In the genomic region with DNA sequence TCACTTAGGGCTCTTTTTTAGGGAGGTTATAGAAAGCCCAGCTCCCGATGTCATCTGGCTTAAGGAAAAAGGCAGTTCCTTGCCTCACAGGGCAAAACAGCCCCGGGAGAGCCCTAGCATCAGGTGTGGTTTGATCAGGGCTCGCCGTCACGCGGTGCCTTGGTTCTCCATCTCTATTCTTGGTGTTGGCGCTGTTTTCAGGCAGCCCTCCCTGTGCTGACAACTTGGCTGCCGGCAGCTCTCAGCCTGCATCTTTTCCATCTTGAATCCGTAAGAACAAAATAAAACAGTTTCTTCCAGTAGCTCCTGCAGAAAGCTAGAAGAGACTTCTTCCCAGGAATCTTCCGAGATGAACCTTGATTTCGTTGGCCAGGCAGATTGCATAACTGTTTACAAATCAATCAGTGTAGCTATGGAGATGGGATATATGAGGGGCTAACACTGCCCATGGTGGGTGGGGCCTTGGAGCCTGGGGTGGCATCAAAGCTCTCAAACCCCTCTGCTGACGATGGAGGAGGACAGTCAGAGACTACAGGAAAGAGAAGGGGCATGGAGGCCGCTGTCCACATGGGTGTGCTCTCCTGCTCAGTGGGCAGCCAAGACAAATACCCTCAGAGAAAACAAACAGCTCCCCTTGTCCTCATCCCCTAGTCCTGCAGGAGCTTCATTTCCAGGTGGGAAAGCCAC, we compare ENCODE assay signal across 23 cellular contexts.
"Had no signal": no experiment of that assay in that cellular context is flagged by ENCODE, and none has a peak within 500 bp of the region (broad histone marks: within the 10 kb centered on the region; RNA-seq: fewer than 3 reads in every experiment).

No MANE protein-coding gene starts in this region.

- H3K4me3 ChIP-seq: coronary artery, dorsolateral prefrontal cortex, esophagus squamous epithelium, gastroesophageal sphincter, heart left ventricle, hepatocyte, left lung, lower lobe of right lung, mucosa of descending colon had no signal

- H3K79me2 ChIP-seq: hepatocyte had no signal

- H3K4me1 ChIP-seq: esophagus squamous epithelium, gastroesophageal sphincter, heart left ventricle, left lung, lower lobe of right lung had no signal

- H3K27ac ChIP-seq: coronary artery, dorsolateral prefrontal cortex, esophagus squamous epithelium, gastroesophageal sphincter, heart left ventricle, hepatocyte, left lung, lower lobe of right lung had no signal

- DNase-seq: dermis blood vessel endothelial cell; effector CD4-positive, alpha-beta T cell; effector memory CD4-positive, alpha-beta T cell; esophagus squamous epithelium; foreskin fibroblast; foreskin melanocyte; heart left ventricle; hypothalamus; left cardiac atrium; left lung; left ventricle myocardium superior; lower lobe of right lung; mesenchymal stem cell; mucosa of descending colon had no signal

- H3K36me3 ChIP-seq: esophagus squamous epithelium, gastroesophageal sphincter, heart left ventricle, left lung, lower lobe of right lung had no signal

- H3K4me1 Mint-ChIP-seq: mesothelial cell of epicardium had no signal

- H3K4me3 Mint-ChIP-seq: mesothelial cell of epicardium had no signal

- H2AFZ ChIP-seq: hepatocyte had no signal

- H3K36me3 Mint-ChIP-seq: mesothelial cell of epicardium had no signal

- FAIRE-seq: colon, endothelial cell of umbilical vein, islet of Langerhans, keratinocyte had no signal

- H3K9me3 ChIP-seq: lower lobe of right lung, mucosa of descending colon had no signal

- H3K4me2 ChIP-seq: hepatocyte had no signal

- H3K27me3 ChIP-seq: hepatocyte had no signal

- H3K27ac Mint-ChIP-seq: mesothelial cell of epicardium had no signal
